Comparison of ENCODE assay signal across 25 cellular contexts in the genomic region with DNA sequence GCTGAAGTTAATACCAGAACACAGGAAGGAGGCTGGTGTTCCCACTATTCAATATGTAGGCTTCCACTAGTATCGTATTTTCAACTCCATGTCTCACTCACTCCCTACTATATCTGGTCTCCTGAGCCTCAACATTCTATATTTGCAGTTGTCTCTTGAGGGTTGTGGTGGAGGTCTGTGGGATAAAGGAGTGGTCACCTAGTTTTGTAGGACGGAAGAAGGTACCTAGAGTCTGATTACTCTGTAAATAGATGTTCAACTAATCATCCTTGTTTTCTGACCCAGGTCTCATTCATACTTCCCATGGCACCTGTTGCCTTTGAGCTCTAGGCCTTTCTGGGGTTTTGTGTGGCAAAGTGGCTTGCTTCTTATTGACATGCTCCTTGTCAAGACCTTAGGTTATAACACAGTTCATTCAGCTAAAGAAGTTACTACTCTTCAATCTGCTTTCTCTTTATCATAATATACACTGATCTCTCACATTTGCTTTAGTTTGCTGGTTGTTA. TPM values are rescaled to one million over a fixed set of nuclear protein-coding genes. Genes with fewer than 3 reads are reported as not detected.
"Had no signal": no experiment of that assay in that cellular context is flagged by ENCODE, and none has a peak within 500 bp of the region (broad histone marks: within the 10 kb centered on the region; RNA-seq: fewer than 3 reads in every experiment).

No MANE protein-coding gene starts in this region.

- H3K27ac ChIP-seq: SJSA1, SK-N-MC had no signal

- H3K9me3 ChIP-seq: SJSA1 had no signal

- ATAC-seq: HepG2 had no signal

- H3K27me3 ChIP-seq: MG63, SJSA1 had no signal

- H3K4me3 ChIP-seq: MG63, SJSA1, SK-N-MC had no signal

- H3K4me1 ChIP-seq: SJSA1 had no signal

- DNase-seq: IMR-90, Karpas-422, KG1, MG63, NCI-H1092, NCI-H1105 treated with DMSO at 0.1 percent for 48 hours, NCI-H1417 treated with DMSO at 0.1 percent for 48 hours, NCI-H146, NCI-H1694 treated with DMSO at 0.1 percent for 48 hours, NCI-H1930, NCI-H2081 treated with DMSO at 0.1 percent for 48 hours, NCI-H2171, NCI-H226, NCI-H446, NCI-H510A, NCI-H524 treated with DMSO at 0.1 percent for 48 hours, NCI-H69, NCI-H774, Right ventricle myocardium superior, RPMI8226, SIG-M5 had no signal

RNA-seq across cellular contexts. Expression of gene DIO1, which starts 33.4 kb away (rescaled TPM):
- total RNA-seq: HT1080, IMR-90, Right ventricle myocardium superior, SJSA1 had no signal
- polyA plus RNA-seq: IMR-90 had no signal
